ENCODE assay signal across 26 cellular contexts in genomic region chr2:170095380-170095779, GRCh38.
"Had no signal": no experiment of that assay in that cellular context is flagged by ENCODE, and none has a peak within 500 bp of the region (broad histone marks: within the 10 kb centered on the region; RNA-seq: fewer than 3 reads in every experiment).

No MANE protein-coding gene starts in this region.

- H3K9me3 ChIP-seq: ovary, psoas muscle, right lobe of liver, sigmoid colon, thoracic aorta, thyroid gland, vagina had no signal

- H2AFZ ChIP-seq: neural progenitor cell, parathyroid adenoma had no signal

- H3K36me3 ChIP-seq: neural progenitor cell, ovary, right lobe of liver, sigmoid colon, stomach, thoracic aorta, thyroid gland, tibial nerve, upper lobe of left lung, vagina had no signal

- H3K79me2 ChIP-seq: parathyroid adenoma had no signal

- H3K27me3 ChIP-seq: neural progenitor cell, ovary, right lobe of liver, sigmoid colon, stomach, thyroid gland, tibial nerve, upper lobe of left lung, vagina had no signal

- DNase-seq: natural killer cell; occipital lobe; ovary; posterior cingulate gyrus; psoas muscle; right cardiac atrium; right lobe of liver; sigmoid colon; small intestine; stimulated activated CD4-positive, alpha-beta T cell treated with anti-CD3 and anti-CD28 coated beads, Interleukin-15, amount 100 ng/mL, for 24 hours; stimulated activated CD4-positive, alpha-beta T cell treated with anti-CD3 and anti-CD28 coated beads, Interleukin-2, amount 100 ng/mL, for 24 hours; stimulated activated CD4-positive, alpha-beta T cell treated with anti-CD3 and anti-CD28 coated beads, Interleukin-2, amount 100 ng/mL, for 48 hours; stimulated activated CD4-positive, alpha-beta T cell treated with anti-CD3 and anti-CD28 coated beads, Interleukin-4, amount 100 ng/mL, for 24 hours; stimulated activated naive B cell treated with anti-CD40 and anti-IgM and Interleukin-4, amounts not matched to agents 10 μg/mL and 1 μg/mL and 100 μg/mL, for 72 hours; stimulated activated naive CD4-positive, alpha-beta T cell treated with Interleukin-2 at 50 U/mL for 16 hours; stomach; thyroid gland; trophoblast cell; upper lobe of left lung had no signal

- H3K27ac ChIP-seq: neural progenitor cell, ovary, parathyroid adenoma, psoas muscle, right lobe of liver, sigmoid colon, stomach, thoracic aorta, thyroid gland, tibial nerve, upper lobe of left lung, vagina had no signal

- H3K4me3 ChIP-seq: neural progenitor cell, ovary, psoas muscle, right lobe of liver, sigmoid colon, stomach, thoracic aorta, thyroid gland, tibial nerve, upper lobe of left lung, vagina had no signal

- H3K9ac ChIP-seq: neural progenitor cell, parathyroid adenoma had no signal

- H3K4me1 ChIP-seq: neural progenitor cell, parathyroid adenoma, psoas muscle, right lobe of liver, stomach, thyroid gland, tibial nerve, upper lobe of left lung, vagina had no signal

- H3K4me2 ChIP-seq: neural progenitor cell had no signal

- ATAC-seq: natural killer cell; psoas muscle; right cardiac atrium; right lobe of liver; stimulated activated effector memory CD8-positive, alpha-beta T cell treated with anti-CD3 and anti-CD28 coated beads, Interleukin-12 subunit alpha, Interleukin-12 subunit beta, amount 100 ng/mL, for 72 hours; stimulated activated naive B cell treated with anti-CD40 and anti-IgM and Interleukin-4, amounts not matched to agents 10 μg/mL and 1 μg/mL and 100 μg/mL, for 72 hours had no signal

- FAIRE-seq: small intestine, urothelium cell line had no signal
